In the genomic region with DNA sequence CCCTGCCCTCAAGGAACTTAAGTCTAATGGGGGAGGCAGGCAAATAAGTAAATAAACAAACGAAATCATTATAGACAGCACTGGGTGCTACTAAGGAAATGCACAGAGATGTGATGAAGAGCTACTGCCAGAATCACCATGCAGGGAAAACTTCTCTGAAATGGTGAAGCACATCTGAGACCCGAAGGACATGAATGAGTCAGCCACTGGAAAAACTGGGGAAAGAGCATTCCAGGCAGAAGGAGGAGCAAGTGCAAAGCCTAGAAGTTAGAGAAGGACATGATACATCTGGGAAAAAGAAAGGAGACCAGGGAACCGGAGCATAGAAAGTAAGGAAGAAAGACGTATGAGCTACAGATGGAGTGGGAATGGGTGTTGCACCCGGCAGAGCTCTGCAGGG, we compare ENCODE assay signal across 34 cellular contexts. TPM values are rescaled to one million over a fixed set of nuclear protein-coding genes. Genes with fewer than 3 reads are reported as not detected.
DNase-seq lines count a peak whose midpoint lies in the region; ATAC-seq, FAIRE-seq and TF ChIP-seq lines count a peak whose summit lies in the region.
"Had no signal": no experiment of that assay in that cellular context is flagged by ENCODE, and none has a peak within 500 bp of the region (broad histone marks: within the 10 kb centered on the region; RNA-seq: fewer than 3 reads in every experiment).

No MANE protein-coding gene starts in this region.

- POLR2A ChIA-PET in A549 (lab: Yijun Ruan, JAX), result interaction anchor here (0.6 kb wide), 1 partner anchor 72 kb away, joined by 4 read pairs; no protein-coding TSS in a partner anchor

- 0 out of 3 replicates have a peak, but pooled peaks cover 3% of the 10 kb centered on the region for H3K4me1 ChIP-seq in A549
- H3K4me1 ChIP-seq: colonic mucosa, prostate gland, upper lobe of right lung had no signal

- intact Hi-C loops in Right ventricle myocardium inferior (cut with DNase I), result no loop called here

- H3K4me2 ChIP-seq in A549, result no peak overlapping the region
- H3K4me2 ChIP-seq: SK-N-SH had no signal

- CTCF ChIA-PET in A549 (lab: Yijun Ruan, JAX), result interaction anchor here (0.9 to 2.4 kb wide), 11 partner anchors 10 to 193 kb away, joined by 3 to 19 read pairs (median 4); no protein-coding TSS in a partner anchor

- no peak for TF ChIP-seq POLR2A in A549 (IDR thresholded peaks at IDR 0.05; ENCODE audit: low read length)

- no peak for DNase-seq in A549 (ENCODE audit: low read depth in 1 of 2, low spot score in 1 of 2)
- DNase-seq in ELR (ENCODE audit: low read depth), result peak; percentile 11
- DNase-seq in RCC 7860 (ENCODE audit: low spot score), result peak; percentile 30
- peak in 1 of 2 donors; percentile 6 for DNase-seq in foreskin fibroblast
- DNase-seq in Right ventricle myocardium inferior (ENCODE audit: missing footprints), result no peak
- no peak for DNase-seq in SW 1271 (lab: John Stamatoyannopoulos, UW)
- DNase-seq in NK-92 (lab: John Stamatoyannopoulos, UW; ENCODE audit: unreplicated experiment), result no peak
- no peak for DNase-seq in CD1c-positive myeloid dendritic cell (ENCODE audit: extremely low spot score)
- DNase-seq: activated CD4-positive, alpha-beta T cell treated with anti-CD3 and anti-CD28 coated beads, Interleukin-2, amount 50 U/mL, for 4 hours; activated CD8-positive, alpha-beta memory T cell treated with anti-CD3 and anti-CD28 coated beads, Interleukin-2, amount 10 ng/mL, durations not matched to agents 7 days and 5 days; activated gamma-delta T cell treated with Interleukin-2 at 50 U/mL for 16 hours; activated naive CD8-positive, alpha-beta T cell treated with anti-CD3 and anti-CD28 coated beads, Interleukin-2, amount 10 ng/mL, durations not matched to agents 7 days and 5 days; activated T-cell treated with anti-CD3 and anti-CD28 coated beads, Interleukin-2, amount 50 U/mL, for 4 hours; aorta; colonic mucosa; DMS153; effector memory CD4-positive, alpha-beta T cell; mammary epithelial cell; mucosa of descending colon; natural killer cell; NCI-H1092 treated with DMSO at 0.1 percent for 48 hours; NCI-H1694 treated with DMSO at 0.1 percent for 48 hours; NCI-H82; nucleus accumbens; SK-N-SH; T-helper 17 cell; upper lobe of right lung had no signal

- FAIRE-seq in A549 (lab: Jason Lieb, UNC), result peak; percentile 51
- no peak for FAIRE-seq in RCC 7860 (lab: Jason Lieb, UNC)
- FAIRE-seq: frontal cortex, K562 had no signal

- no peak for TF ChIP-seq RAD21 in A549 (conservative IDR thresholded peaks at IDR 0.05 in 1 of 2, IDR thresholded peaks at IDR 0.05 in 1 of 2)

- WGBS in A549 (ENCODE audit: missing lambda C conversion rate), result 56% methylated on average over 5 of the region's 5 CpGs

- H3K9me3 ChIP-seq in A549, result no peaks in the 10 kb centered on the region
- H3K9me3 ChIP-seq: colonic mucosa, mucosa of descending colon, prostate gland, SK-N-SH, upper lobe of right lung had no signal

- H3K4me3 ChIP-seq in A549, result no peak overlapping the region
- no peak overlapping the region for H3K4me3 ChIP-seq in foreskin fibroblast (ENCODE audit: low read depth in 1 of 2, low read length in 2 of 2)
- H3K4me3 ChIP-seq: colonic mucosa, K562, mucosa of descending colon, prostate gland, upper lobe of right lung had no signal

- TF ChIP-seq CTCF in A549 (IDR thresholded peaks at IDR 0.05), result no peak
- TF ChIP-seq CTCF in foreskin fibroblast (IDR thresholded peaks at IDR 0.05; ENCODE audit: low read depth, low read length), result peak; percentile 16

- no peak for TF ChIP-seq EP300 in A549 (IDR thresholded peaks at IDR 0.05)

- no peak for ATAC-seq in A549
- no peak for ATAC-seq in Right ventricle myocardium inferior
- ATAC-seq: activated CD4-positive, CD25-positive, alpha-beta regulatory T cell treated with anti-CD3 and anti-CD28 coated beads, Interleukin-2, amount 50 U/mL, for 24 hours; activated CD8-positive, alpha-beta memory T cell treated with anti-CD3 and anti-CD28 coated beads, Interleukin-2, amount 10 ng/mL, durations not matched to agents 7 days and 5 days; activated T-cell treated with anti-CD3 and anti-CD28 coated beads, Interleukin-2, amount 50 U/mL, for 4 hours; K562; mucosa of descending colon; natural killer cell; stimulated activated memory B cell treated with anti-CD40 and anti-IgM and Interleukin-4, amounts not matched to agents 10 μg/mL and 1 μg/mL and 100 μg/mL, for 72 hours; T-helper 17 cell; upper lobe of right lung had no signal

- no peak overlapping the region for H3K27ac ChIP-seq in A549
- H3K27ac ChIP-seq: colonic mucosa, prostate gland, upper lobe of right lung had no signal

TF ChIP-seq in A549, 52 proteins besides CTCF, POLR2A, EP300 and RAD21:
- TF ChIP-seq RCOR1 (IDR thresholded peaks at IDR 0.05; ENCODE audit: low read depth, low read length) (no peak), EHMT2 (IDR thresholded peaks at IDR 0.05; ENCODE audit: low read depth) (no peak), SREBF2 (IDR thresholded peaks at IDR 0.05) (no peak), HOXA7 (CRISPR knock-in tag; IDR thresholded peaks at IDR 0.05) (no peak), GATA3 (IDR thresholded peaks at IDR 0.05; ENCODE audit: borderline replicate concordance) (no peak), KDM5A (IDR thresholded peaks at IDR 0.05) (no peak)
- TF ChIP-seq, protein P1, sequence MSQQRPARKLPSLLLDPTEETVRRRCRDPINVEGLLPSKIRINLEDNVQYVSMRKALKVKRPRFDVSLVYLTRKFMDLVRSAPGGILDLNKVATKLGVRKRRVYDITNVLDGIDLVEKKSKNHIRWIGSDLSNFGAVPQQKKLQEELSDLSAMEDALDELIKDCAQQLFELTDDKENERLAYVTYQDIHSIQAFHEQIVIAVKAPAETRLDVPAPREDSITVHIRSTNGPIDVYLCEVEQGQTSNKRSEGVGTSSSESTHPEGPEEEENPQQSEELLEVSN (IDR thresholded peaks at IDR 0.05; ENCODE audit: borderline replicate concordance, low read depth), result no peak
TF ChIP-seq in A549: peak in this region for 0.

RNA-seq across cellular contexts. Expression of a gene that starts 56.8 kb away (rescaled TPM):
- polyA plus RNA-seq in A549 (2011; rRNA removed) (3.5 and 3.6 TPM in 2 replicates), A549 (2017; fragmentation: RNase III; extraction: RNeasy Plus Mini Kit Qiagen cat#74134 plus additional on column Dnase treatment) (5.2 to 7.1 TPM (median 5.3 TPM) in 3 replicates)
- polyA plus RNA-seq in A549 (2012; cell fraction: cytosol; rRNA removed), result 2.5 and 3.2 TPM in 2 replicates
- 1.9 and 3.8 TPM in 2 replicates for polyA plus RNA-seq in A549 (2012; cell fraction: nucleus; rRNA removed)
- 4.1 and 5.3 TPM in 2 replicates for polyA minus RNA-seq in A549 (2011; rRNA and poly(A)+ RNA removed)
- total RNA-seq in Right ventricle myocardium inferior, result 1.0 TPM
- total RNA-seq: activated CD8-positive, alpha-beta memory T cell treated with anti-CD3 and anti-CD28 coated beads, Interleukin-2, amount 10 ng/mL, durations not matched to agents 7 days and 5 days; B cell; G401; K562 had no signal
- polyA plus RNA-seq: K562, SK-N-SH had no signal

Comparison
In these comparisons a context has a peak if more than half of its experiments do, and no peak if none do; other contexts are left out.
1. DNase-seq: peak in ELR (single experiment) and RCC 7860 (single experiment); none in A549 (0 of 2), Right ventricle myocardium inferior (single experiment), SW 1271 (0 of 2), NK-92 (single experiment) and CD1c-positive myeloid dendritic cell (single experiment).